In genomic region chr5:109713453-109713852, GRCh38 we compare ENCODE assay signal across 1 cellular context.
TF ChIP-seq lines count a peak whose summit lies in the region.

No MANE protein-coding gene starts in this region.

TF ChIP-seq in GM23338, 12 proteins besides CTCF, POLR2A, EP300 and RAD21 (continued from another document):
- TF ChIP-seq ZNF462 (CRISPR knock-in tag; IDR thresholded peaks at IDR 0.05) (no peak), STAT1 (IDR thresholded peaks at IDR 0.05; ENCODE audit: unreplicated experiment) (no peak), CREB1 (CRISPR knock-in tag; IDR thresholded peaks at IDR 0.05; ENCODE audit: low read depth) (no peak), JUNB (IDR thresholded peaks at IDR 0.05; ENCODE audit: unreplicated experiment) (no peak), REST (IDR thresholded peaks at IDR 0.05; ENCODE audit: unreplicated experiment) (no peak), ZNF114 (CRISPR knock-in tag; IDR thresholded peaks at IDR 0.05) (no peak)
